ENCODE assay signal across 1 cellular context in the genomic region with DNA sequence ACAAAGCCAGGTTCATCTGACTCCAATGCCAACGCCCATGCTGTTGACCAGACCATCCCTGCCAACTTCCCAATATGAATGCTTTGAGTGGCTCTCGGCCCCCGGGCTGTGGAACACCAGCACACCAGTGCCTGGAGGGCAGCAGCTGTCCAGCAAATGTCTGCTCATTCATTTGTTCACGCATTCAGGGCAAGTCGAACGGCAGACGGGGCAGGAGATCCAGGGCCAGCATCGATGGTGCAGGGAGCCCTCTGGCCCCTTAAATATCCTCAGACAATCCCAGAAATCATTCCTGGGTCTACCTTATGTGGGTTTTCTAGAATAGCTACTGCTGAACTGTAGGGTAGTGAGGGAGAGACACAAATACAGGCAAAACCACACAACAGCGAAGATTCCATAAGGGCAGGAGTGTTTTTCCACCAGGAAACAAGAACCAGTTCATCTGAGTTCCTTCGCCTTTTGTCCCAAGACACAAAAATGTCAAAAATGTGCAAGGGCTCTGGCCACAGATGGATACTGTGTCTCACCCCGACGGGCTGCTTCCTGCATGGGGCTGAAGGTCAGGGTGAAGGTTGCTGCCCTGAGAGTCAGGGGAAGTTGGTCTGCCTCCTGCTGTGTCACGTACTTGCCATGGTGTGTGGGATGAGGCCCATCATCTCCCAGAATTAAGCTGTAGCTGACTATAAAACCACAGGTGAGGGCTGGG.
A peak's percentile ranks its signal among the peaks of the same experiment; 100 is the strongest.
TF ChIP-seq lines count a peak whose summit lies in the region.

No MANE protein-coding gene starts in this region.

TF ChIP-seq in HepG2, 621 proteins besides CTCF, POLR2A, EP300 and RAD21 (continued from another document and continues in another):
- TF ChIP-seq PAXIP1 (CRISPR knock-in tag; conservative IDR thresholded peaks at IDR 0.05), result peak; percentile 93
- no peak for TF ChIP-seq NONO (IDR thresholded peaks at IDR 0.05)
- no peak for TF ChIP-seq NONO (CRISPR knock-in tag; conservative IDR thresholded peaks at IDR 0.05)
- no peak for TF ChIP-seq NPAS2 (CRISPR knock-in tag; IDR thresholded peaks at IDR 0.05; ENCODE audit: borderline replicate concordance)
- TF ChIP-seq CERS6 (CRISPR knock-in tag; IDR thresholded peaks at IDR 0.05), result no peak
- TF ChIP-seq HDAC1 (CRISPR knock-in tag; IDR thresholded peaks at IDR 0.05), result no peak; the same call in 1 of the 2 replicates
- TF ChIP-seq ZNF383 (CRISPR knock-in tag; IDR thresholded peaks at IDR 0.05; ENCODE audit: borderline replicate concordance), result peak; percentile 90; the same call in 1 of the 2 replicates
- no peak for TF ChIP-seq ZNF180 (CRISPR knock-in tag; IDR thresholded peaks at IDR 0.05; ENCODE audit: borderline replicate concordance, low read depth)
- TF ChIP-seq GTF3A (CRISPR knock-in tag; conservative IDR thresholded peaks at IDR 0.05), result 0 out of 2 replicates have a peak, but pooled peaks have one; percentile 72
- 0 out of 2 replicates have a peak, but pooled peaks have one; percentile 33 for TF ChIP-seq KAT8 (CRISPR knock-in tag; IDR thresholded peaks at IDR 0.05)
- TF ChIP-seq TAF15 (IDR thresholded peaks at IDR 0.05; ENCODE audit: low read depth, low read length, poor library complexity, severe bottlenecking), result no peak
- no peak for TF ChIP-seq ZNF616 (CRISPR knock-in tag; IDR thresholded peaks at IDR 0.05; ENCODE audit: low read depth)
- no peak for TF ChIP-seq TIGD3 (CRISPR knock-in tag; IDR thresholded peaks at IDR 0.05; ENCODE audit: borderline replicate concordance)
- TF ChIP-seq MIER2 (CRISPR knock-in tag; IDR thresholded peaks at IDR 0.05), result 0 out of 2 replicates have a peak, but pooled peaks have one; percentile 54
- TF ChIP-seq, protein P1, sequence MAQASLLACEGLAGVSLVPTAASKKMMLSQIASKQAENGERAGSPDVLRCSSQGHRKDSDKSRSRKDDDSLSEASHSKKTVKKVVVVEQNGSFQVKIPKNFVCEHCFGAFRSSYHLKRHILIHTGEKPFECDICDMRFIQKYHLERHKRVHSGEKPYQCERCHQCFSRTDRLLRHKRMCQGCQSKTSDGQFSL (CRISPR knock-in tag; IDR thresholded peaks at IDR 0.05), result no peak
- peak; percentile 57 for TF ChIP-seq ZNF136 (CRISPR knock-in tag; IDR thresholded peaks at IDR 0.05; ENCODE audit: low read depth)
- peak; percentile 85 for TF ChIP-seq NR2F2 (IDR thresholded peaks at IDR 0.05; ENCODE audit: borderline replicate concordance, low read depth)
- TF ChIP-seq STAT5B (CRISPR knock-in tag; IDR thresholded peaks at IDR 0.05), result no peak
- TF ChIP-seq ELF4 (CRISPR knock-in tag; IDR thresholded peaks at IDR 0.05; ENCODE audit: borderline replicate concordance), result no peak
- no peak for TF ChIP-seq ZNF850 (CRISPR knock-in tag; conservative IDR thresholded peaks at IDR 0.05)
- peak; percentile 62; the same call in 1 of the 2 replicates for TF ChIP-seq ZFP90 (CRISPR knock-in tag; IDR thresholded peaks at IDR 0.05; ENCODE audit: borderline replicate concordance)
- peak; percentile 75; the same call in 1 of the 2 replicates for TF ChIP-seq TFAP4 (IDR thresholded peaks at IDR 0.05; ENCODE audit: borderline replicate concordance, low read depth)
- peak; percentile 30 for TF ChIP-seq ZNF883 (CRISPR knock-in tag; IDR thresholded peaks at IDR 0.05; ENCODE audit: not compliant biosample characterization)
- TF ChIP-seq NR3C1 (CRISPR knock-in tag; IDR thresholded peaks at IDR 0.05), result no peak
- peak; percentile 96 for TF ChIP-seq HNF1B (CRISPR knock-in tag; IDR thresholded peaks at IDR 0.05)
- TF ChIP-seq, protein P2, sequence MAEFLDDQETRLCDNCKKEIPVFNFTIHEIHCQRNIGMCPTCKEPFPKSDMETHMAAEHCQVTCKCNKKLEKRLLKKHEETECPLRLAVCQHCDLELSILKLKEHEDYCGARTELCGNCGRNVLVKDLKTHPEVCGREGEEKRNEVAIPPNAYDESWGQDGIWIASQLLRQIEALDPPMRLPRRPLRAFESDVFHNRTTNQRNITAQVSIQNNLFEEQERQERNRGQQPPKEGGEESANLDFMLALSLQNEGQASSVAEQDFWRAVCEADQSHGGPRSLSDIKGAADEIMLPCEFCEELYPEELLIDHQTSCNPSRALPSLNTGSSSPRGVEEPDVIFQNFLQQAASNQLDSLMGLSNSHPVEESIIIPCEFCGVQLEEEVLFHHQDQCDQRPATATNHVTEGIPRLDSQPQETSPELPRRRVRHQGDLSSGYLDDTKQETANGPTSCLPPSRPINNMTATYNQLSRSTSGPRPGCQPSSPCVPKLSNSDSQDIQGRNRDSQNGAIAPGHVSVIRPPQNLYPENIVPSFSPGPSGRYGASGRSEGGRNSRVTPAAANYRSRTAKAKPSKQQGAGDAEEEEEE (CRISPR knock-in tag; IDR thresholded peaks at IDR 0.05; ENCODE audit: borderline replicate concordance), result peak; percentile 84
- no peak for TF ChIP-seq E2F2 (CRISPR knock-in tag; IDR thresholded peaks at IDR 0.05; ENCODE audit: borderline replicate concordance)
- no peak for TF ChIP-seq ATF1 (CRISPR knock-in tag; IDR thresholded peaks at IDR 0.05)
- TF ChIP-seq HMG20A (CRISPR knock-in tag; IDR thresholded peaks at IDR 0.05; ENCODE audit: borderline replicate concordance), result peak; percentile 76; the same call in 1 of the 2 replicates
- no peak; the same call in 1 of the 2 replicates for TF ChIP-seq TRIM24 (CRISPR knock-in tag; IDR thresholded peaks at IDR 0.05)
- TF ChIP-seq CEBPB (IDR thresholded peaks at IDR 0.05; ENCODE audit: borderline replicate concordance, low read depth, low read length), result no peak
- no peak for TF ChIP-seq NFE2 (CRISPR knock-in tag; IDR thresholded peaks at IDR 0.05)
- no peak for TF ChIP-seq POLR2G (IDR thresholded peaks at IDR 0.05; ENCODE audit: low read depth, low read length)
- TF ChIP-seq FLYWCH1 (CRISPR knock-in tag; IDR thresholded peaks at IDR 0.05), result no peak
- TF ChIP-seq ARNT (IDR thresholded peaks at IDR 0.05), result no peak
- no peak for TF ChIP-seq ZNF577 (CRISPR knock-in tag; IDR thresholded peaks at IDR 0.05; ENCODE audit: borderline replicate concordance, low read depth)
- TF ChIP-seq, protein P3, sequence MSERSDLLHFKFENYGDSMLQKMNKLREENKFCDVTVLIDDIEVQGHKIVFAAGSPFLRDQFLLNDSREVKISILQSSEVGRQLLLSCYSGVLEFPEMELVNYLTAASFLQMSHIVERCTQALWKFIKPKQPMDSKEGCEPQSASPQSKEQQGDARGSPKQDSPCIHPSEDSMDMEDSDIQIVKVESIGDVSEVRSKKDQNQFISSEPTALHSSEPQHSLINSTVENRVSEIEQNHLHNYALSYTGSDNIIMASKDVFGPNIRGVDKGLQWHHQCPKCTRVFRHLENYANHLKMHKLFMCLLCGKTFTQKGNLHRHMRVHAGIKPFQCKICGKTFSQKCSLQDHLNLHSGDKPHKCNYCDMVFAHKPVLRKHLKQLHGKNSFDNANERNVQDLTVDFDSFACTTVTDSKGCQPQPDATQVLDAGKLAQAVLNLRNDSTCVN (CRISPR knock-in tag; IDR thresholded peaks at IDR 0.05; ENCODE audit: borderline replicate concordance), result no peak; the same call in 1 of the 2 replicates
- peak; percentile 88 for TF ChIP-seq AKAP8 (CRISPR knock-in tag; IDR thresholded peaks at IDR 0.05)
- no peak for TF ChIP-seq ZFP36L1 (CRISPR knock-in tag; IDR thresholded peaks at IDR 0.05)
- TF ChIP-seq BCL3 (CRISPR knock-in tag; IDR thresholded peaks at IDR 0.05), result peak; percentile 69; the same call in 1 of the 2 replicates
- peak; percentile 33; the same call in 1 of the 2 replicates for TF ChIP-seq ZNF891 (CRISPR knock-in tag; IDR thresholded peaks at IDR 0.05)
- 0 out of 2 replicates have a peak, but pooled peaks have one; percentile 24 for TF ChIP-seq ZSCAN21 (CRISPR knock-in tag; IDR thresholded peaks at IDR 0.05; ENCODE audit: borderline replicate concordance)
- no peak for TF ChIP-seq SOX6 (IDR thresholded peaks at IDR 0.05)
- peak; percentile 72 for TF ChIP-seq SOX6 (CRISPR knock-in tag; IDR thresholded peaks at IDR 0.05)
- TF ChIP-seq TP53 (CRISPR knock-in tag; conservative IDR thresholded peaks at IDR 0.05), result 0 out of 2 replicates have a peak, but pooled peaks have one; percentile 67
- TF ChIP-seq, protein P4, sequence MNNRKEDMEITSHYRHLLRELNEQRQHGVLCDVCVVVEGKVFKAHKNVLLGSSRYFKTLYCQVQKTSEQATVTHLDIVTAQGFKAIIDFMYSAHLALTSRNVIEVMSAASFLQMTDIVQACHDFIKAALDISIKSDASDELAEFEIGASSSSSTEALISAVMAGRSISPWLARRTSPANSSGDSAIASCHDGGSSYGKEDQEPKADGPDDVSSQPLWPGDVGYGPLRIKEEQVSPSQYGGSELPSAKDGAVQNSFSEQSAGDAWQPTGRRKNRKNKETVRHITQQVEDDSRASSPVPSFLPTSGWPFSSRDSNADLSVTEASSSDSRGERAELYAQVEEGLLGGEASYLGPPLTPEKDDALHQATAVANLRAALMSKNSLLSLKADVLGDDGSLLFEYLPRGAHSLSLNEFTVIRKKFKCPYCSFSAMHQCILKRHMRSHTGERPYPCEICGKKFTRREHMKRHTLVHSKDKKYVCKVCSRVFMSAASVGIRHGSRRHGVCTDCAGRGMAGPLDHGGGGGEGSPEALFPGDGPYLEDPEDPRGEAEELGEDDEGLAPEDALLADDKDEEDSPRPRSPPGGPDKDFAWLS (CRISPR knock-in tag; IDR thresholded peaks at IDR 0.05; ENCODE audit: borderline replicate concordance), result peak; percentile 68; the same call in 1 of the 2 replicates
